In the genomic region with DNA sequence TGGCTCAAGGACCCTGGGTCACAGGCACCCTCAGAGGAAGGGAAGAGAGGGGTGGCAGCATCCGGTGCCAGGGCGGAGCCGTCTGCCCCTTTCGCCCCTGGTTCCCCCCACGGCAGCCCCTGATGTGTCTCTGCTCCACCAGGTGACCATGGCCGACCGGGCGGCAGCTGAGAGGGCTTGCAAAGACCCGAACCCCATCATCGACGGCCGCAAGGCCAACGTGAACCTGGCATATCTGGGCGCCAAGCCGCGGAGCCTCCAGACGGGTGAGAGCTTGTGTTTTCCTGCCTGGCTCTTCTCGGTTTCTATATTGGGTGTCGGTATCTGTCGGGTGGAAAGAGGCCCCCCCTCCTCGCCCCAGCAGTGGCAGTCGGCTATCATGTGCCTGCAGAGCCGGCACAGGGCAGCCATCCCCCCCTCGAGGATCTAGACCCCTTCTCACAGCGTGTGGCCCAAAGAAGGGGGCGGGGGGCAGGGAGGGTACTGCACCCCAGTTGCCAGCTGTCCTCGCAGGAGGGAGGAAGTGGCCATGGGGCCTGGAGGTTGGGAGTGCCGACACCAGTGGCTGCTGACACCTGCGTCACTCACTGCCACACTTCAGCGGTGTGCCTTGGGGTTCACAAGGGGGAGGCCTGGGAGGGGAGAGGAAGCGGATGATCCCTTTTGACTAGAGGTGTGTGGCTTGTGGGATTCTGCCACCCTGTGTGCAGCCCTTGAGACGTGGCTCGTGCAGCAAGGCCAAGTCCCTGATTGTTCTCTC, we compare ENCODE assay signal across 8 cellular contexts. TPM values are rescaled to one million over a fixed set of nuclear protein-coding genes. Genes with fewer than 3 reads are reported as not detected.
DNase-seq lines count a peak whose midpoint lies in the region; ATAC-seq and TF ChIP-seq lines count a peak whose summit lies in the region.

No MANE protein-coding gene starts in this region.

- H3K79me2 ChIP-seq in neural cell (replicated peaks; ENCODE audit: insufficient read depth, low read length), result no peaks in the 10 kb centered on the region

- H3K4me3 ChIP-seq in IMR-90 (ENCODE audit: insufficient read depth, low read depth, low read length) (peak overlapping the region; percentile 50), neural cell (ENCODE audit: low read length) (peak overlapping the region; percentile 61), thoracic aorta (peak overlapping the region; percentile 84)

- peak overlapping the region; percentile 82 for H3K4me2 ChIP-seq in IMR-90 (ENCODE audit: low read depth, low read length)
- H3K4me2 ChIP-seq in neural cell (ENCODE audit: low read length), result no peak overlapping the region

- H3K56ac ChIP-seq in IMR-90 (ENCODE audit: extremely low read depth, insufficient read depth, low read length), result no peak overlapping the region

- H4K20me1 ChIP-seq in IMR-90 (ENCODE audit: insufficient read depth, low read length), result no peaks in the 10 kb centered on the region; the same call in 1 of the 2 replicates
- H4K20me1 ChIP-seq in neural cell (ENCODE audit: insufficient read depth), result no peaks in the 10 kb centered on the region

- H3K9me2 ChIP-seq in neural cell (ENCODE audit: insufficient read depth, low read length), result no peaks in the 10 kb centered on the region

- CTCF ChIA-PET in Calu3 (lab: Charles Lee), result interaction anchor here (0.5 to 2.3 kb wide), 6 partner anchors 25 to 1474 kb away, joined by 3 to 11 read pairs (median 4); no protein-coding TSS in a partner anchor
- CTCF ChIA-PET in IMR-90 (lab: Yijun Ruan, JAX), result no interaction called here
- CTCF ChIA-PET in activated CD8-positive, alpha-beta T cell treated with anti-CD3 and anti-CD28 coated beads, Interleukin-2, amount 10 ng/mL, durations not matched to agents 7 days and 5 days (lab: Charles Lee), result interaction anchor here (0.7 to 1.5 kb wide), 10 partner anchors 10 to 914 kb away, joined by 3 to 7 read pairs (median 4); no protein-coding TSS in a partner anchor

- H4K91ac ChIP-seq in IMR-90 (ENCODE audit: insufficient read depth, low read depth, low read length), result no peak overlapping the region

- no peak overlapping the region for H3K14ac ChIP-seq in IMR-90 (replicated peaks; ENCODE audit: low read depth, low read length)

- intact Hi-C loops in Calu3 (cut with micrococcal nuclease; ENCODE audit: unreplicated experiment) (no loop called here), IMR-90 (cut with micrococcal nuclease) (no loop called here)

- WGBS in IMR-90 (ENCODE audit: extremely low coverage in 2 of 2, insufficient read length in 1 of 2), 2 experiments, result 57% methylated on average over 16 of the region's 33 CpGs; no CpG with 5 or more reads in 1 of the 2 experiments

- dilution Hi-C loops in IMR-90 (cut with HindIII; ENCODE audit: low sequenced_read_pairs, unreplicated experiment), result no loop called here

- H3K4me1 ChIP-seq in IMR-90 (ENCODE audit: control insufficient read depth, insufficient read depth, low read length) (peaks cover 9% of the 10 kb centered on the region), thoracic aorta (ENCODE audit: control insufficient read depth in 1 of 2, low read depth in 2 of 2) (peaks cover 30 to 64% of the 10 kb centered on the region in 2 donors)

- H3K36me3 Mint-ChIP-seq in Calu3 (ENCODE audit: insufficient read depth, unreplicated experiment) (peaks cover 55% of the 10 kb centered on the region), endothelial cell (ENCODE audit: low read depth, unreplicated experiment) (peaks cover 12% of the 10 kb centered on the region)
- peaks cover 50% of the 10 kb centered on the region for H3K36me3 Mint-ChIP-seq in activated CD8-positive, alpha-beta T cell treated with anti-CD3 and anti-CD28 coated beads, Interleukin-2, amount 10 ng/mL, durations not matched to agents 7 days and 5 days (ENCODE audit: low read depth)

- no peak for DNase-seq in Calu3
- no peak for DNase-seq in IMR-90
- DNase-seq in activated CD8-positive, alpha-beta T cell treated with anti-CD3 and anti-CD28 coated beads, Interleukin-2, amount 10 ng/mL, durations not matched to agents 7 days and 5 days, result peak; percentile 93
- no peak for DNase-seq in endothelial cell (ENCODE audit: low spot score)
- no peak for DNase-seq in thoracic aorta (ENCODE audit: low spot score)

- no peak overlapping the region for H2BK5ac ChIP-seq in IMR-90 (ENCODE audit: low read depth, low read length, poor library complexity, severe bottlenecking)

- no peak overlapping the region for H4K8ac ChIP-seq in IMR-90 (ENCODE audit: low read depth in 2 of 2, low read length in 2 of 2)

- H3K4me1 Mint-ChIP-seq in Calu3 (ENCODE audit: low read depth, unreplicated experiment) (no peaks in the 10 kb centered on the region), endothelial cell (ENCODE audit: unreplicated experiment) (peaks cover 22% of the 10 kb centered on the region)
- H3K4me1 Mint-ChIP-seq in activated CD8-positive, alpha-beta T cell treated with anti-CD3 and anti-CD28 coated beads, Interleukin-2, amount 10 ng/mL, durations not matched to agents 7 days and 5 days (ENCODE audit: low read depth), result peaks cover 66% of the 10 kb centered on the region

- no peak for TF ChIP-seq POLR2A in IMR-90 (IDR thresholded peaks at IDR 0.05; ENCODE audit: low read depth, low read length)

- H3K9me3 ChIP-seq in IMR-90 (ENCODE audit: control insufficient read depth, insufficient read depth, low read length), result no peaks in the 10 kb centered on the region
- no peaks in the 10 kb centered on the region for H3K9me3 ChIP-seq in neural cell (ENCODE audit: low read length)
- no peaks in the 10 kb centered on the region for H3K9me3 ChIP-seq in thoracic aorta

- in situ Hi-C loops in IMR-90 (cut with MboI; ENCODE audit: low sequenced_read_pairs), result loop anchor here (25.0 kb wide), 1 partner anchor 1645 kb away; a partner anchor contains a TSS

- no peak for TF ChIP-seq EP300 in neural cell (conservative IDR thresholded peaks at IDR 0.05; ENCODE audit: poor library complexity, severe bottlenecking)

- no peaks in the 10 kb centered on the region for H3K27me3 Mint-ChIP-seq in Calu3 (ENCODE audit: unreplicated experiment)
- no peaks in the 10 kb centered on the region for H3K27me3 Mint-ChIP-seq in activated CD8-positive, alpha-beta T cell treated with anti-CD3 and anti-CD28 coated beads, Interleukin-2, amount 10 ng/mL, durations not matched to agents 7 days and 5 days (ENCODE audit: low read depth)
- peaks cover 8% of the 10 kb centered on the region for H3K27me3 Mint-ChIP-seq in endothelial cell (ENCODE audit: unreplicated experiment)

- 0 out of 2 replicates have a peak, but pooled peaks cover 3% of the 10 kb centered on the region for H3K9me1 ChIP-seq in IMR-90 (ENCODE audit: insufficient read depth, low read length)

- H2BK20ac ChIP-seq in IMR-90 (ENCODE audit: low read depth, low read length), result no peak overlapping the region

- H3K9me3 Mint-ChIP-seq in Calu3 (ENCODE audit: low read depth, unreplicated experiment) (no peaks in the 10 kb centered on the region), endothelial cell (ENCODE audit: unreplicated experiment) (no peaks in the 10 kb centered on the region)
- no peaks in the 10 kb centered on the region for H3K9me3 Mint-ChIP-seq in activated CD8-positive, alpha-beta T cell treated with anti-CD3 and anti-CD28 coated beads, Interleukin-2, amount 10 ng/mL, durations not matched to agents 7 days and 5 days (ENCODE audit: insufficient read depth)

- H3K18ac ChIP-seq in IMR-90 (ENCODE audit: low read depth, low read length), result no peak overlapping the region

- H3K9ac ChIP-seq in IMR-90 (ENCODE audit: low read depth, low read length) (peak overlapping the region; percentile 5; the same call in 1 of the 2 replicates), neural cell (ENCODE audit: low read length) (no peak overlapping the region)

- no peak overlapping the region for H3K27ac ChIP-seq in IMR-90 (ENCODE audit: insufficient read depth, low read length)
- no peak overlapping the region for H3K27ac ChIP-seq in neural cell (ENCODE audit: low read length)
- H3K27ac ChIP-seq in thoracic aorta, result peak overlapping the region; percentile 68 to 71

- no peak overlapping the region for H4K5ac ChIP-seq in IMR-90 (ENCODE audit: low read depth, low read length)

- BruUV-seq in Calu3 (replicated peaks; lab: Mats Ljungman, UMichigan) (no TSS peak), IMR-90 (replicated peaks; lab: Mats Ljungman, UMichigan) (no TSS peak)

- TF ChIP-seq RAD21 in IMR-90 (IDR thresholded peaks at IDR 0.05; ENCODE audit: low read length) (no peak), neural cell (conservative IDR thresholded peaks at IDR 0.05) (no peak)

- peaks cover 0 to 18% of the 10 kb centered on the region in 2 experiments; a peak in 2 of 4 replicates for H3K79me1 ChIP-seq in IMR-90 (ENCODE audit: low read depth in 1 of 2, low read length in 2 of 2)

- no peaks in the 10 kb centered on the region for H3F3A ChIP-seq in neural cell (ENCODE audit: insufficient read depth, low read length, poor library complexity, severe bottlenecking)

- H3K36me3 ChIP-seq in IMR-90 (ENCODE audit: control insufficient read depth, insufficient read depth, low read length) (peaks cover 25% of the 10 kb centered on the region), neural cell (ENCODE audit: insufficient read depth, low read length) (no peaks in the 10 kb centered on the region), thoracic aorta (no peaks in the 10 kb centered on the region)

- H3K27ac Mint-ChIP-seq in Calu3 (ENCODE audit: unreplicated experiment) (peak overlapping the region; percentile 24), endothelial cell (ENCODE audit: unreplicated experiment) (no peak overlapping the region)
- peak overlapping the region; percentile 95 for H3K27ac Mint-ChIP-seq in activated CD8-positive, alpha-beta T cell treated with anti-CD3 and anti-CD28 coated beads, Interleukin-2, amount 10 ng/mL, durations not matched to agents 7 days and 5 days

- H2BK120ac ChIP-seq in IMR-90 (ENCODE audit: low read depth, low read length), result no peak overlapping the region

- no peak overlapping the region; the same call in 1 of the 2 replicates for H2AK5ac ChIP-seq in IMR-90 (ENCODE audit: low read depth, low read length)

- ATAC-seq in IMR-90 (ENCODE audit: low read depth), result no peak
- peak; percentile 57 for ATAC-seq in activated CD8-positive, alpha-beta T cell treated with anti-CD3 and anti-CD28 coated beads, Interleukin-2, amount 10 ng/mL, durations not matched to agents 7 days and 5 days
- ATAC-seq in thoracic aorta (ENCODE audit: insufficient number of reproducible peaks, low FRiP score, low read depth), result no peak
- no peak for ATAC-seq in GM18861 (IDR thresholded peaks at IDR 0.05; ENCODE audit: unreplicated experiment)
- ATAC-seq in HG02610 (IDR thresholded peaks at IDR 0.05; ENCODE audit: unreplicated experiment), result no peak

- H2AK9ac ChIP-seq in IMR-90 (replicated peaks; ENCODE audit: low read depth, low read length, poor library complexity), result peak overlapping the region; percentile 87

- POLR2A ChIA-PET in IMR-90 (lab: Charles Lee; ENCODE audit: unreplicated experiment), result no interaction called here
- POLR2A ChIA-PET in activated CD8-positive, alpha-beta T cell treated with anti-CD3 and anti-CD28 coated beads, Interleukin-2, amount 10 ng/mL, durations not matched to agents 7 days and 5 days (lab: Charles Lee), result interaction anchor here (0.7 to 2.0 kb wide), 14 partner anchors 9 to 1766 kb away, joined by 3 to 19 read pairs (median 4); no protein-coding TSS in a partner anchor

- no peak overlapping the region for H3K4ac ChIP-seq in IMR-90 (ENCODE audit: low read depth, low read length)

- no peak overlapping the region; the same call in 1 of the 2 replicates for H3K23ac ChIP-seq in IMR-90 (ENCODE audit: low read depth, low read length)

- peak overlapping the region; percentile 67 for H3K4me3 Mint-ChIP-seq in Calu3 (ENCODE audit: low read depth, unreplicated experiment)
- peak overlapping the region; percentile 93 for H3K4me3 Mint-ChIP-seq in activated CD8-positive, alpha-beta T cell treated with anti-CD3 and anti-CD28 coated beads, Interleukin-2, amount 10 ng/mL, durations not matched to agents 7 days and 5 days
- H3K4me3 Mint-ChIP-seq in endothelial cell (ENCODE audit: unreplicated experiment), result peak overlapping the region; percentile 95

- peak overlapping the region; percentile 26 for H2AFZ ChIP-seq in IMR-90 (replicated peaks; ENCODE audit: low read length, poor library complexity)
- no peak overlapping the region for H2AFZ ChIP-seq in neural cell (ENCODE audit: low read depth, low read length)

- H2BK15ac ChIP-seq in IMR-90 (ENCODE audit: low read depth, low read length), result no peak overlapping the region

- TF ChIP-seq CTCF in Calu3 (IDR thresholded peaks at IDR 0.05; ENCODE audit: unreplicated experiment) (no peak), IMR-90 (conservative IDR thresholded peaks at IDR 0.05; ENCODE audit: low read depth, low read length) (no peak), endothelial cell (IDR thresholded peaks at IDR 0.05; ENCODE audit: unreplicated experiment) (no peak), neural cell (IDR thresholded peaks at IDR 0.05; ENCODE audit: poor library complexity, severe bottlenecking) (no peak), thoracic aorta (IDR thresholded peaks at IDR 0.05) (no peak)

- H3K27me3 ChIP-seq in IMR-90 (ENCODE audit: control insufficient read depth, insufficient read depth, low read length), result no peaks in the 10 kb centered on the region
- H3K27me3 ChIP-seq in neural cell (ENCODE audit: insufficient read depth, low read depth, low read length), result peaks cover 8% of the 10 kb centered on the region
- no peaks in the 10 kb centered on the region for H3K27me3 ChIP-seq in thoracic aorta (replicated peaks; ENCODE audit: insufficient read depth)

RNA-seq across cellular contexts. Expression of a gene that starts 1.5 kb away (rescaled TPM):
- total RNA-seq in Calu3 (2022) (29.5 and 32.0 TPM in 2 replicates), IMR-90 (2012; rRNA removed) (5.2 and 6.9 TPM in 2 replicates), endothelial cell (ENCODE audit: unreplicated experiment) (23.6 TPM), thoracic aorta (10 to 100 TPM in 1 of 2 donors, 1 to 10 TPM in 1; 9.6 to 24.8 TPM)
- polyA plus RNA-seq in IMR-90 (2012; rRNA removed) (11.9 and 14.6 TPM in 2 replicates), neural cell (19.0 and 21.5 TPM in 2 replicates)
- 9.7 and 20.7 TPM in 2 replicates for polyA plus RNA-seq in IMR-90 (2012; cell fraction: cytosol; rRNA removed)
- polyA plus RNA-seq in IMR-90 (2012; cell fraction: nucleus; rRNA removed; ENCODE audit: low replicate concordance), result 10.0 and 19.1 TPM in 2 replicates
- 10 to 100 TPM; 53.8 to 57.1 TPM for total RNA-seq in activated CD8-positive, alpha-beta T cell treated with anti-CD3 and anti-CD28 coated beads, Interleukin-2, amount 10 ng/mL, durations not matched to agents 7 days and 5 days
- 13.9 and 19.0 TPM in 2 replicates for polyA minus RNA-seq in neural cell

RNA-seq across cellular contexts. Expression of a gene that starts 41.6 kb away (rescaled TPM):
- total RNA-seq in Calu3 (2022) (59.5 and 64.1 TPM in 2 replicates), IMR-90 (2012; rRNA removed) (32.5 and 32.8 TPM in 2 replicates), endothelial cell (ENCODE audit: unreplicated experiment) (32.1 TPM), thoracic aorta (10 to 100 TPM; 15.0 to 20.4 TPM)
- polyA plus RNA-seq in IMR-90 (2012; rRNA removed) (58.4 and 80.5 TPM in 2 replicates), neural cell (134 and 136 TPM in 2 replicates)
- 15.2 and 24.2 TPM in 2 replicates for polyA plus RNA-seq in IMR-90 (2012; cell fraction: cytosol; rRNA removed)
- polyA plus RNA-seq in IMR-90 (2012; cell fraction: nucleus; rRNA removed; ENCODE audit: low replicate concordance), result 21.6 and 70.1 TPM in 2 replicates
- total RNA-seq in activated CD8-positive, alpha-beta T cell treated with anti-CD3 and anti-CD28 coated beads, Interleukin-2, amount 10 ng/mL, durations not matched to agents 7 days and 5 days, result 10 to 100 TPM; 35.0 to 37.2 TPM
- polyA minus RNA-seq in neural cell, result 84.5 and 92.8 TPM in 2 replicates

Comparison
In these comparisons a context has a peak if more than half of its experiments do, and no peak if none do; other contexts are left out.
1. H3K27ac ChIP-seq: peak in thoracic aorta (2 of 2); none in IMR-90 (single experiment) and neural cell (single experiment).
2. Peak in every context shown above with its lines, with median percentiles within 50 percentile points of each other: H3K4me3 Mint-ChIP-seq and H3K4me3 ChIP-seq.